Comparison of ENCODE assay signal across 8 cellular contexts in the genomic region with DNA sequence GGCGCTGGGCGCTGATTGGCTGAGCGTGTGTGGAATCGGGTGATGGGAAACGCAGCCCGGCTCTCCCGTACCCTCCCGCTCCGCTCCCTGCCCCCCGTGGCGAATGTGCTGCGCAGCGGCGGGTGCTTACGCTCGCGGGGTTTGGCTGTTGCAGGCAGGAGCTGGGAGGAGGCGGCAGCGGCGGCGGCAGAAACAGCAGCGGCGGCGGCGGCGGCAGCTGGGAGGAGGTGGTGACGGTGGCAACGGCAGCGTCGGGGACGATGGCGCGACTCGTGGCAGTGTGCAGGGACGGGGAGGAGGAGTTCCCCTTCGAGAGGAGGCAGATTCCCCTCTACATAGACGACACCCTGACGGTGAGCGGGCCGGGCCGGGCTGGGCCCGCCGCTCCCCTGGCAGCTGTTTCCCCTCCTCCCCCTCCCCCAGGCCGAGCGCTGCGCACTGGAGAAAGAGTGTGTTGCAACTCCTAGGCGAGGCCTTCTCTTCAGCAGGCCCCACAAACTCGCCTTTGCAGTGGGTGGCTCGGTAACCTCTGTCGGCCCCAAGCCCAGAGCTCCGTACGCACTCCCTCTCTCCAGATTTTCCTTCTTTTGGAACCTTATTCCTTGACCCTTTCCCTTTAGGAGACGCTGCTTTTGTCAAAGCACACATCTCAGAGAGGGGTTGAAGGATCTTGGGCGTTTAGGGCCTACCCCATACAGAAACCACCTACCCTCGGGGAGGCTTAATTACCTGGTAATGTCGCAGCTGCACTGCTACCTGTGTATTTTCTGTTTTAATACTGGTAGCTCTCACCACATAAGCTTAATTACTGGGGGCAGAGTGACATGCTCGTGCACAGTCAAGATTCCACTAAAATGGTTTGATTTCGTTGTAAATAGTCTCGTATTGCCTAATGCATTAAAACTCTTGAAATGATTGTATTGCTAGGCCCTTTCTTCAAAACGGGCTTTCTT. TPM values are rescaled to one million over a fixed set of nuclear protein-coding genes. Genes with fewer than 3 reads are reported as not detected.
DNase-seq lines count a peak whose midpoint lies in the region; ATAC-seq and TF ChIP-seq lines count a peak whose summit lies in the region.

No MANE protein-coding gene starts in this region.

- peaks cover 13% of the 10 kb centered on the region for H3K4me1 Mint-ChIP-seq in Caco-2 (ENCODE audit: low read depth, unreplicated experiment)
- H3K4me1 Mint-ChIP-seq in endodermal cell: peaks cover 22% of the 10 kb centered on the region

- 1% methylated on average over 17 to 60 of the region's 60 CpGs for WGBS in endodermal cell (ENCODE audit: insufficient coverage in 1 of 2, insufficient read length in 1 of 2), 2 experiments

- peaks cover 59% of the 10 kb centered on the region for H3K36me3 Mint-ChIP-seq in Caco-2 (ENCODE audit: insufficient read depth, unreplicated experiment)
- peaks cover 12% of the 10 kb centered on the region for H3K36me3 Mint-ChIP-seq in endodermal cell (ENCODE audit: low read depth)

- TF ChIP-seq CTCF in Caco-2 (IDR thresholded peaks at IDR 0.05; ENCODE audit: insufficient read depth in 1 of 2, low read depth in 1 of 2, low read length in 1 of 2, severe bottlenecking in 1 of 2, unreplicated experiment in 1 of 2) (no peak), endodermal cell (conservative IDR thresholded peaks at IDR 0.05) (no peak)

- H3K27me3 Mint-ChIP-seq in Caco-2 (ENCODE audit: insufficient read depth, unreplicated experiment): no peaks in the 10 kb centered on the region
- no peaks in the 10 kb centered on the region for H3K27me3 Mint-ChIP-seq in endodermal cell (ENCODE audit: insufficient read depth)

- CTCF ChIA-PET in Caco-2 (lab: Charles Lee): interaction anchor here (1.5 kb wide), 1 partner anchor 11 kb away, joined by 16 read pairs; the partner anchor contains the start of genes MYO19 and PIGW

- peak overlapping the region; percentile 92 for H3K9ac ChIP-seq in endodermal cell (ENCODE audit: extremely low read depth, low read length, poor library complexity, severe bottlenecking)

- POLR2A ChIA-PET in Caco-2 (lab: Charles Lee): interaction anchor here (0.6 to 2.4 kb wide), 7 partner anchors 8 to 63 kb away, joined by 3 to 19 read pairs (median 16); partner anchors contain the start of genes DHRS11, MRM1, MYO19 and PIGW

- peak; percentile 99 for DNase-seq in Caco-2
- peak; percentile 55 to 97 (median 93) for DNase-seq in HUDEP-2 (lab: John Stamatoyannopoulos, UW; ENCODE audit: unreplicated experiment in 76 of 76)
- peak; percentile 92 for DNase-seq in NOMO-1 treated with DMSO at 0.1 percent for 48 hours (lab: John Stamatoyannopoulos, UW; ENCODE audit: unreplicated experiment)
- peak; percentile 96 for DNase-seq in activated CD8-positive, alpha-beta memory T cell treated with anti-CD3 and anti-CD28 coated beads, Interleukin-2, amount 50 U/mL, for 4 hours
- peak; percentile 100 for DNase-seq in endodermal cell
- DNase-seq in midbrain (lab: John Stamatoyannopoulos, UW): peak; percentile 98
- peak; percentile 92 for DNase-seq in stimulated activated CD8-positive, alpha-beta memory T cell treated with anti-CD3 and anti-CD28 coated beads, Interleukin-15, amount 100 ng/mL, for 4 hours (ENCODE audit: low read depth in 2 of 2)

- H3K4me3 ChIP-seq in Caco-2 (ENCODE audit: low read depth, low read length): peak overlapping the region; percentile 51
- peak overlapping the region; percentile 99 for H3K4me3 ChIP-seq in endodermal cell (ENCODE audit: low read length)

- intact Hi-C loops in Caco-2 (cut with micrococcal nuclease; ENCODE audit: unreplicated experiment): loop anchor here (5.0 kb wide), 1 partner anchor 47 kb away; the partner anchor contains the start of gene DHRS11

- H3K27me3 ChIP-seq in Caco-2 (replicated peaks; ENCODE audit: control insufficient read depth, insufficient read depth, low read length): no peaks in the 10 kb centered on the region
- H3K27me3 ChIP-seq in endodermal cell (ENCODE audit: control insufficient read depth, insufficient read depth, low read length, poor library complexity, severe bottlenecking): no peaks in the 10 kb centered on the region

- no peaks in the 10 kb centered on the region for H3K36me3 ChIP-seq in Caco-2 (ENCODE audit: control insufficient read depth, insufficient read depth, low read length)
- H3K36me3 ChIP-seq in endodermal cell (ENCODE audit: control insufficient read depth, insufficient read depth, low read length): peaks cover 34% of the 10 kb centered on the region

- peak overlapping the region; percentile 94 for H3K27ac ChIP-seq in endodermal cell (ENCODE audit: low read depth, low read length)

- H3K4me1 ChIP-seq in Caco-2 (peaks cover 23% of the 10 kb centered on the region), endodermal cell (ENCODE audit: control insufficient read depth, insufficient read depth, low read length) (no peaks in the 10 kb centered on the region)

- BruUV-seq in Caco-2 (replicated peaks; lab: Mats Ljungman, UMichigan): TSS peak; percentile 33

- H3K9me3 ChIP-seq in Caco-2: no peaks in the 10 kb centered on the region
- H3K9me3 ChIP-seq in endodermal cell (ENCODE audit: control insufficient read depth, low read length): no peaks in the 10 kb centered on the region

- H3K9me3 Mint-ChIP-seq in Caco-2 (ENCODE audit: unreplicated experiment) (no peaks in the 10 kb centered on the region), endodermal cell (no peaks in the 10 kb centered on the region)

- H3K4me3 Mint-ChIP-seq in Caco-2 (ENCODE audit: unreplicated experiment): peak overlapping the region; percentile 92
- H3K4me3 Mint-ChIP-seq in endodermal cell: peak overlapping the region; percentile 93

- peak overlapping the region; percentile 97 for H3K27ac Mint-ChIP-seq in Caco-2 (ENCODE audit: unreplicated experiment)
- peak overlapping the region; percentile 95 for H3K27ac Mint-ChIP-seq in endodermal cell

- ATAC-seq in GM21381 (IDR thresholded peaks at IDR 0.05; ENCODE audit: unreplicated experiment): peak; percentile 73

RNA-seq across cellular contexts. Expression of gene GGNBP2, which starts 1.0 kb away (rescaled TPM):
- total RNA-seq in Caco-2 (2022): 91.3 and 91.5 TPM in 2 replicates
- total RNA-seq in endodermal cell: 10 to 100 TPM; 56.8 to 61.6 TPM
- 61.1 TPM for polyA plus RNA-seq in endodermal cell (2013, experiment 1 of 2)
- 57.6 TPM for polyA plus RNA-seq in endodermal cell (2013, experiment 2 of 2)

RNA-seq across cellular contexts. Expression of gene PIGW, which starts 11.0 kb away (rescaled TPM):
- total RNA-seq in Caco-2 (2022) (30.9 and 33.6 TPM in 2 replicates), endodermal cell (10 to 100 TPM; 10.8 to 16.6 TPM)
- 7.1 TPM for polyA plus RNA-seq in endodermal cell (2013, experiment 1 of 2)
- polyA plus RNA-seq in endodermal cell (2013, experiment 2 of 2): 7.6 TPM

RNA-seq across cellular contexts. Expression of gene MYO19, which starts 11.1 kb away (rescaled TPM):
- 153 and 177 TPM in 2 replicates for total RNA-seq in Caco-2 (2022)
- 100 to 1,000 TPM; 133 to 154 TPM for total RNA-seq in endodermal cell
- polyA plus RNA-seq in endodermal cell (2013, experiment 1 of 2): 63.3 TPM
- 51.5 TPM for polyA plus RNA-seq in endodermal cell (2013, experiment 2 of 2)

RNA-seq across cellular contexts. Expression of gene DHRS11, which starts 45.9 kb away (rescaled TPM):
- total RNA-seq in Caco-2 (2022) (44.7 and 46.9 TPM in 2 replicates), endodermal cell (10 to 100 TPM; 25.5 to 28.5 TPM)
- polyA plus RNA-seq in endodermal cell (2013, experiment 1 of 2): 20.2 TPM
- 19.2 TPM for polyA plus RNA-seq in endodermal cell (2013, experiment 2 of 2)

RNA-seq across cellular contexts. Expression of gene MRM1, which starts 55.6 kb away (rescaled TPM):
- total RNA-seq in Caco-2 (2022) (9.3 and 13.5 TPM in 2 replicates), endodermal cell (10 to 100 TPM; 10.7 to 11.4 TPM)
- polyA plus RNA-seq in endodermal cell (2013, experiment 1 of 2): 2.4 TPM
- 1.7 TPM for polyA plus RNA-seq in endodermal cell (2013, experiment 2 of 2)

Comparison
In these comparisons a context has a peak if more than half of its experiments do, and no peak if none do; other contexts are left out.
1. Peak in every context shown above with its lines: DNase-seq, ATAC-seq, H3K4me3 ChIP-seq and H3K27ac ChIP-seq.